ENCODE assay signal across 8 cellular contexts in the genomic region with DNA sequence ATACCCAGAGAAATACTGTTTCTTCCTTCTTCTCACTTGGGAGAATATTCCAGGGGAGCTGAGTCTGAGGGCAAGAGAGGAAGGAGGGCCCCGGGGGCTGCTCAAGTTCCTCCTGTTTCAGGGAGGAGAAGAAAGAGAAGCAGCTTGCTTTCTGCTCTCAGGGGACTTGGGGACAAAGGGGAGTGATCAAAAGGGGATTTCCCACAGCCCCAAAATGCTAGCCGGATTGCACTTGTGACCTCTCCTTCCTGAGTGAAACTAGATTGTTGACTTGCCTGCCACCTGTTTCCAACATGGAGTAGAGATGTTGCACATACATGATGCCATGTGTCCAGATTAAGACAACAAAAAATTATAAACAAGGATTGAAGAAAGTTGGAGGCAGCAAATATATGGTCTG. TPM values are rescaled to one million over a fixed set of nuclear protein-coding genes. Genes with fewer than 3 reads are reported as not detected.
A peak's percentile ranks its signal among the peaks of the same experiment; 100 is the strongest.
DNase-seq lines count a peak whose midpoint lies in the region; ATAC-seq, FAIRE-seq and TF ChIP-seq lines count a peak whose summit lies in the region.

No MANE protein-coding gene starts in this region.

- H3K9me3 Mint-ChIP-seq in stimulated activated effector memory CD8-positive, alpha-beta T cell treated with anti-CD3 and anti-CD28 coated beads, Interleukin-12 subunit alpha, Interleukin-12 subunit beta, amount 100 ng/mL, for 72 hours: no peaks in the 10 kb centered on the region

- peak; percentile 58 for TF ChIP-seq POLR2A in GM12892 (IDR thresholded peaks at IDR 0.05; ENCODE audit: low read depth, low read length)

- no peaks in the 10 kb centered on the region for H3K36me3 Mint-ChIP-seq in stimulated activated effector memory CD8-positive, alpha-beta T cell treated with anti-CD3 and anti-CD28 coated beads, Interleukin-12 subunit alpha, Interleukin-12 subunit beta, amount 100 ng/mL, for 72 hours

- H3K36me3 ChIP-seq in kidney (ENCODE audit: control insufficient read depth in 1 of 2, insufficient read depth in 2 of 2, low read length in 2 of 2): no peaks in the 10 kb centered on the region

- POLR2A ChIA-PET in HEK293T (lab: Yijun Ruan, JAX): interaction anchor here (1.2 kb wide), 1 partner anchor 28 kb away, joined by 4 read pairs; no protein-coding TSS in a partner anchor

- no peaks in the 10 kb centered on the region for H3K9me3 ChIP-seq in kidney (ENCODE audit: control insufficient read depth in 1 of 2, low read length in 2 of 2)

- CTCF ChIA-PET in HEK293T (lab: Yijun Ruan, JAX): interaction anchor here (1.0 kb wide), 1 partner anchor 23 kb away, joined by 8 read pairs; no protein-coding TSS in a partner anchor

- H3K9ac ChIP-seq in kidney (ENCODE audit: low read length in 2 of 2): no peak overlapping the region

- FAIRE-seq in GM12892 (lab: Jason Lieb, UNC) (peak; percentile 94), kidney (lab: Jason Lieb, UNC) (no peak)

- H3K27ac Mint-ChIP-seq in stimulated activated effector memory CD8-positive, alpha-beta T cell treated with anti-CD3 and anti-CD28 coated beads, Interleukin-12 subunit alpha, Interleukin-12 subunit beta, amount 100 ng/mL, for 72 hours: peak overlapping the region; percentile 87

- H3K4me3 ChIP-seq in kidney (ENCODE audit: low read length in 2 of 2): no peak overlapping the region

- intact Hi-C loops in kidney (cut with DNase I): no loop called here

- H3K27ac ChIP-seq in kidney (ENCODE audit: low read depth in 2 of 2, low read length in 2 of 2): peak overlapping the region in 1 of 2 donors; percentile 36

- H3K4me3 Mint-ChIP-seq in stimulated activated effector memory CD8-positive, alpha-beta T cell treated with anti-CD3 and anti-CD28 coated beads, Interleukin-12 subunit alpha, Interleukin-12 subunit beta, amount 100 ng/mL, for 72 hours: peak overlapping the region; percentile 28

- H3K4me1 ChIP-seq in kidney (ENCODE audit: control insufficient read depth in 1 of 2, insufficient read depth in 1 of 2, low read depth in 1 of 2, low read length in 2 of 2): peaks cover 16 to 19% of the 10 kb centered on the region in 2 donors

- DNase-seq in GM12892 (ENCODE audit: insufficient read length) (peak; percentile 65), GM20000 (ENCODE audit: low spot score) (peak; percentile 78), kidney (no peak), HEK293T (ENCODE audit: extremely low spot score) (no peak)
- DNase-seq in activated effector memory CD4-positive, alpha-beta T cell treated with anti-CD3 and anti-CD28 coated beads, Interleukin-2, amount 50 U/mL, for 16 hours: peak; percentile 75
- DNase-seq in stimulated activated effector memory CD8-positive, alpha-beta T cell treated with anti-CD3 and anti-CD28 coated beads, Interleukin-12 subunit alpha, Interleukin-12 subunit beta, amount 100 ng/mL, for 72 hours (ENCODE audit: low spot score in 2 of 2): peak in 1 of 2 donors; percentile 69
- DNase-seq in activated CD4-positive, CD25-positive, alpha-beta regulatory T cell (lab: John Stamatoyannopoulos, UW): no peak

- TF ChIP-seq CTCF in GM20000 (IDR thresholded peaks at IDR 0.05; ENCODE audit: extremely low read depth, missing control alignments): no peak
- TF ChIP-seq CTCF in kidney (IDR thresholded peaks at IDR 0.05; ENCODE audit: borderline replicate concordance, extremely low read depth, insufficient read depth): no peak

- peak; percentile 71 for ATAC-seq in HG03469 (IDR thresholded peaks at IDR 0.05; ENCODE audit: unreplicated experiment)
- peak; percentile 90 for ATAC-seq in stimulated activated effector memory CD8-positive, alpha-beta T cell treated with anti-CD3 and anti-CD28 coated beads, Interleukin-12 subunit alpha, Interleukin-12 subunit beta, amount 100 ng/mL, for 72 hours

- H3K4me1 Mint-ChIP-seq in stimulated activated effector memory CD8-positive, alpha-beta T cell treated with anti-CD3 and anti-CD28 coated beads, Interleukin-12 subunit alpha, Interleukin-12 subunit beta, amount 100 ng/mL, for 72 hours: peaks cover 54% of the 10 kb centered on the region

TF ChIP-seq in HEK293T, 16 proteins besides CTCF, POLR2A, EP300 and RAD21:
- TF ChIP-seq LEF1 (IDR thresholded peaks at IDR 0.05; ENCODE audit: borderline replicate concordance): no peak
- TF ChIP-seq BHLHE40 (IDR thresholded peaks at IDR 0.05; ENCODE audit: borderline replicate concordance): no peak
- no peak for TF ChIP-seq FOXM1 (IDR thresholded peaks at IDR 0.05; ENCODE audit: borderline replicate concordance)
- no peak for TF ChIP-seq NFRKB (IDR thresholded peaks at IDR 0.05)
- no peak for TF ChIP-seq ZNF384 (IDR thresholded peaks at IDR 0.05)
- no peak for TF ChIP-seq FOXA1 (IDR thresholded peaks at IDR 0.05)
- TF ChIP-seq ELF4 (IDR thresholded peaks at IDR 0.05): no peak
- no peak for TF ChIP-seq SP1 (IDR thresholded peaks at IDR 0.05)
- no peak for TF ChIP-seq SUZ12 (IDR thresholded peaks at IDR 0.05)
- no peak for TF ChIP-seq HDGF (IDR thresholded peaks at IDR 0.05; ENCODE audit: borderline replicate concordance)
- TF ChIP-seq FOXK2 (IDR thresholded peaks at IDR 0.05): no peak
- no peak for TF ChIP-seq L3MBTL2 (conservative IDR thresholded peaks at IDR 0.05)
- TF ChIP-seq CTBP1 (IDR thresholded peaks at IDR 0.05; ENCODE audit: borderline replicate concordance): no peak
TF ChIP-seq in HEK293T: peak in this region for 0.

RNA-seq across cellular contexts. Expression of a gene that starts 28.7 kb away (rescaled TPM):
- 331 TPM for polyA plus RNA-seq in GM12892 (2012; ENCODE audit: missing spikeins)
- 75.9 TPM for total RNA-seq in kidney
- 57.7 TPM for polyA plus RNA-seq in kidney (ENCODE audit: insufficient read depth, low read depth, low replicate concordance)

Comparison
In these comparisons a context has a peak if more than half of its experiments do, and no peak if none do; other contexts are left out.
1. DNase-seq: peak in GM12892 (single experiment), GM20000 (single experiment) and activated effector memory CD4-positive, alpha-beta T cell treated with anti-CD3 and anti-CD28 coated beads, Interleukin-2, amount 50 U/mL, for 16 hours (single experiment); none in kidney (single experiment), HEK293T (single experiment) and activated CD4-positive, CD25-positive, alpha-beta regulatory T cell (0 of 4).